Comparison of ENCODE assay signal across 11 cellular contexts in genomic region chr18:35588995-35589394, GRCh38. TPM values are rescaled to one million over a fixed set of nuclear protein-coding genes. Genes with fewer than 3 reads are reported as not detected.
A peak's percentile ranks its signal among the peaks of the same experiment; 100 is the strongest.
DNase-seq lines count a peak whose midpoint lies in the region; ATAC-seq and TF ChIP-seq lines count a peak whose summit lies in the region.
"Had no signal": no experiment of that assay in that cellular context is flagged by ENCODE, and none has a peak within 500 bp of the region (broad histone marks: within the 10 kb centered on the region; RNA-seq: fewer than 3 reads in every experiment).

No MANE protein-coding gene starts in this region.

- H3K4me3 Mint-ChIP-seq in activated naive CD4-positive, alpha-beta T cell treated with anti-CD3 and anti-CD28 coated beads for 36 hours: no peak overlapping the region
- no peak overlapping the region for H3K4me3 Mint-ChIP-seq in stimulated activated naive B cell treated with anti-CD40 and anti-IgM and Interleukin-4, amounts not matched to agents 10 μg/mL and 1 μg/mL and 100 μg/mL, for 72 hours
- H3K4me3 Mint-ChIP-seq: dendritic cell treated with granulocyte-macrophage colony-stimulating factor and Interleukin-4, amounts not matched to agents 40 ng/mL and 50 ng/mL, for 4 days had no signal

- peaks cover 34% of the 10 kb centered on the region for H3K4me1 Mint-ChIP-seq in activated naive CD4-positive, alpha-beta T cell treated with anti-CD3 and anti-CD28 coated beads for 36 hours (ENCODE audit: low read depth)
- H3K4me1 Mint-ChIP-seq in stimulated activated naive B cell treated with anti-CD40 and anti-IgM and Interleukin-4, amounts not matched to agents 10 μg/mL and 1 μg/mL and 100 μg/mL, for 72 hours: peaks cover 21 to 32% of the 10 kb centered on the region in 2 donors

- H3K27me3 Mint-ChIP-seq in activated naive CD4-positive, alpha-beta T cell treated with anti-CD3 and anti-CD28 coated beads for 36 hours (ENCODE audit: low read depth): no peaks in the 10 kb centered on the region
- no peaks in the 10 kb centered on the region for H3K27me3 Mint-ChIP-seq in stimulated activated naive B cell treated with anti-CD40 and anti-IgM and Interleukin-4, amounts not matched to agents 10 μg/mL and 1 μg/mL and 100 μg/mL, for 72 hours
- H3K27me3 Mint-ChIP-seq: dendritic cell treated with granulocyte-macrophage colony-stimulating factor and Interleukin-4, amounts not matched to agents 40 ng/mL and 50 ng/mL, for 4 days had no signal

- H3K4me3 ChIP-seq in KMS-11 (IDR thresholded peaks at IDR 0.05; ENCODE audit: insufficient read depth, low read depth, low read length): no peak overlapping the region
- H3K4me3 ChIP-seq in choroid plexus epithelial cell (ENCODE audit: low read depth, low read length): no peak overlapping the region
- H3K4me3 ChIP-seq: pancreas had no signal

- intact Hi-C loops in activated naive CD4-positive, alpha-beta T cell treated with anti-CD3 and anti-CD28 coated beads for 36 hours (cut with micrococcal nuclease): loop anchor here (1.0 to 10.0 kb wide), 4 partner anchors 167 to 546 kb away; partner anchors contain the start of gene MAPRE2

- no peaks in the 10 kb centered on the region for H3K36me3 ChIP-seq in KMS-11 (ENCODE audit: insufficient read depth)
- H3K36me3 ChIP-seq: pancreas had no signal

- H3K4me1 ChIP-seq in KMS-11 (ENCODE audit: low read depth, poor library complexity, severe bottlenecking): peaks cover 7% of the 10 kb centered on the region
- H3K4me1 ChIP-seq: pancreas had no signal

- ATAC-seq in stimulated activated naive B cell treated with anti-CD40 and anti-IgM and Interleukin-4, amounts not matched to agents 10 μg/mL and 1 μg/mL and 100 μg/mL, for 72 hours (replicated peaks): peak; percentile 59 to 66
- ATAC-seq: pancreas had no signal

- H3K27me3 ChIP-seq in KMS-11 (ENCODE audit: insufficient read depth, low read depth): no peaks in the 10 kb centered on the region
- H3K27me3 ChIP-seq: pancreas had no signal

- no peak overlapping the region for H3K9ac ChIP-seq in KMS-11

- H3K27ac ChIP-seq in KMS-11: no peak overlapping the region
- H3K27ac ChIP-seq: pancreas had no signal

- H3K79me2 ChIP-seq in KMS-11 (ENCODE audit: insufficient read depth, low read depth): peaks cover 59% of the 10 kb centered on the region; the same call in 1 of the 2 replicates

- H3K9me3 Mint-ChIP-seq in activated naive CD4-positive, alpha-beta T cell treated with anti-CD3 and anti-CD28 coated beads for 36 hours: peaks cover 12% of the 10 kb centered on the region
- H3K9me3 Mint-ChIP-seq in stimulated activated naive B cell treated with anti-CD40 and anti-IgM and Interleukin-4, amounts not matched to agents 10 μg/mL and 1 μg/mL and 100 μg/mL, for 72 hours: peaks cover 8 to 12% of the 10 kb centered on the region in 2 donors

- DNase-seq in activated naive CD4-positive, alpha-beta T cell treated with anti-CD3 and anti-CD28 coated beads for 36 hours: peak; percentile 64
- DNase-seq in activated naive CD4-positive, alpha-beta T cell treated with Interleukin-2 at 50 U/mL for 16 hours: no peak
- DNase-seq in choroid plexus epithelial cell (ENCODE audit: low read depth) (no peak), NCI-H1105 treated with DMSO at 0.1 percent for 48 hours (lab: John Stamatoyannopoulos, UW) (no peak), HPDE6-E6E7 (ENCODE audit: extremely low spot score) (no peak), EL (no peak)
- DNase-seq in stimulated activated naive B cell treated with anti-CD40 and anti-IgM and Interleukin-4, amounts not matched to agents 10 μg/mL and 1 μg/mL and 100 μg/mL, for 72 hours: peak; percentile 43
- DNase-seq: NCI-H1048, pancreas had no signal

- no peaks in the 10 kb centered on the region for H4K20me1 ChIP-seq in KMS-11 (ENCODE audit: insufficient read depth)

- H3K27ac Mint-ChIP-seq in activated naive CD4-positive, alpha-beta T cell treated with anti-CD3 and anti-CD28 coated beads for 36 hours: no peak overlapping the region
- peak overlapping the region; percentile 60 for H3K27ac Mint-ChIP-seq in stimulated activated naive B cell treated with anti-CD40 and anti-IgM and Interleukin-4, amounts not matched to agents 10 μg/mL and 1 μg/mL and 100 μg/mL, for 72 hours
- H3K27ac Mint-ChIP-seq: dendritic cell treated with granulocyte-macrophage colony-stimulating factor and Interleukin-4, amounts not matched to agents 40 ng/mL and 50 ng/mL, for 4 days had no signal

- H3K4me2 ChIP-seq in KMS-11: no peak overlapping the region

- TF ChIP-seq CTCF in KMS-11 (conservative IDR thresholded peaks at IDR 0.05; ENCODE audit: low read depth, low read length): 0 out of 2 replicates have a peak, but pooled peaks have one; percentile 16
- TF ChIP-seq CTCF in choroid plexus epithelial cell (conservative IDR thresholded peaks at IDR 0.05; ENCODE audit: low read depth, low read length): peak; percentile 14

- peaks cover 19% of the 10 kb centered on the region for H3K36me3 Mint-ChIP-seq in activated naive CD4-positive, alpha-beta T cell treated with anti-CD3 and anti-CD28 coated beads for 36 hours (ENCODE audit: low read depth)
- H3K36me3 Mint-ChIP-seq in stimulated activated naive B cell treated with anti-CD40 and anti-IgM and Interleukin-4, amounts not matched to agents 10 μg/mL and 1 μg/mL and 100 μg/mL, for 72 hours: peaks cover 30 to 37% of the 10 kb centered on the region in 2 donors

- H2AFZ ChIP-seq in KMS-11 (ENCODE audit: low read depth): no peak overlapping the region

- CTCF ChIA-PET in activated naive CD4-positive, alpha-beta T cell treated with anti-CD3 and anti-CD28 coated beads for 36 hours (lab: Charles Lee): interaction anchor here (0.5 to 1.5 kb wide), 5 partner anchors 24 to 203 kb away, joined by 3 read pairs; no protein-coding TSS in a partner anchor

RNA-seq across cellular contexts. Expression of gene GALNT1, which starts 7.5 kb away (rescaled TPM):
- 10 to 100 TPM; 46.7 to 48.7 TPM for total RNA-seq in activated naive CD4-positive, alpha-beta T cell treated with anti-CD3 and anti-CD28 coated beads for 36 hours

Comparison
In these comparisons a context has a peak if more than half of its experiments do, and no peak if none do; other contexts are left out.
1. DNase-seq: peak in activated naive CD4-positive, alpha-beta T cell treated with anti-CD3 and anti-CD28 coated beads for 36 hours (single experiment) and stimulated activated naive B cell treated with anti-CD40 and anti-IgM and Interleukin-4, amounts not matched to agents 10 μg/mL and 1 μg/mL and 100 μg/mL, for 72 hours (single experiment); none in activated naive CD4-positive, alpha-beta T cell treated with Interleukin-2 at 50 U/mL for 16 hours (single experiment), choroid plexus epithelial cell (single experiment), NCI-H1105 treated with DMSO at 0.1 percent for 48 hours (single experiment), HPDE6-E6E7 (single experiment) and EL (single experiment).